In genomic region chr6:40986364-40986763, GRCh38 we compare ENCODE assay signal across 16 cellular contexts. TPM values are rescaled to one million over a fixed set of nuclear protein-coding genes. Genes with fewer than 3 reads are reported as not detected.
"Had no signal": no experiment of that assay in that cellular context is flagged by ENCODE, and none has a peak within 500 bp of the region (broad histone marks: within the 10 kb centered on the region; RNA-seq: fewer than 3 reads in every experiment).

No MANE protein-coding gene starts in this region.

- H3K4me3 ChIP-seq: cardiac muscle cell, tibial nerve had no signal

- H3K4me1 Mint-ChIP-seq: activated CD4-positive, alpha-beta memory T cell treated with anti-CD3 and anti-CD28 coated beads, Interleukin-2, amount 10 ng/mL, durations not matched to agents 7 days and 5 days; activated naive CD4-positive, alpha-beta T cell treated with anti-CD3 and anti-CD28 coated beads, Interleukin-2, amount 10 ng/mL, durations not matched to agents 7 days and 5 days; naive thymus-derived CD4-positive, alpha-beta T cell; stimulated activated memory B cell treated with anti-CD40 and anti-IgM and Interleukin-4, amounts not matched to agents 10 μg/mL and 1 μg/mL and 100 μg/mL, for 72 hours had no signal

- H3K9me3 ChIP-seq: tibial nerve had no signal

- H3K36me3 Mint-ChIP-seq: activated naive CD4-positive, alpha-beta T cell treated with anti-CD3 and anti-CD28 coated beads, Interleukin-2, amount 10 ng/mL, durations not matched to agents 7 days and 5 days; stimulated activated memory B cell treated with anti-CD40 and anti-IgM and Interleukin-4, amounts not matched to agents 10 μg/mL and 1 μg/mL and 100 μg/mL, for 72 hours had no signal

- H3K36me3 ChIP-seq: cardiac muscle cell, tibial nerve had no signal

- FAIRE-seq: endometrium had no signal

- H3K27ac ChIP-seq: cardiac muscle cell, tibial nerve, VCaP had no signal

- ATAC-seq: esophagus mucosa; left colon; naive thymus-derived CD4-positive, alpha-beta T cell; stimulated activated memory B cell treated with anti-CD40 and anti-IgM and Interleukin-4, amounts not matched to agents 10 μg/mL and 1 μg/mL and 100 μg/mL, for 72 hours had no signal

- H3K27ac Mint-ChIP-seq: activated CD4-positive, alpha-beta memory T cell treated with anti-CD3 and anti-CD28 coated beads, Interleukin-2, amount 10 ng/mL, durations not matched to agents 7 days and 5 days; activated naive CD4-positive, alpha-beta T cell treated with anti-CD3 and anti-CD28 coated beads, Interleukin-2, amount 10 ng/mL, durations not matched to agents 7 days and 5 days; activated T-cell treated with anti-CD3 and anti-CD28 coated beads, Interleukin-2, amount 50 U/mL, for 24 hours; naive thymus-derived CD4-positive, alpha-beta T cell; stimulated activated memory B cell treated with anti-CD40 and anti-IgM and Interleukin-4, amounts not matched to agents 10 μg/mL and 1 μg/mL and 100 μg/mL, for 72 hours had no signal

- DNase-seq: activated CD4-positive, alpha-beta memory T cell treated with anti-CD3 and anti-CD28 coated beads, Interleukin-2, amount 10 ng/mL, durations not matched to agents 7 days and 5 days; activated naive CD4-positive, alpha-beta T cell treated with anti-CD3 and anti-CD28 coated beads, Interleukin-2, amount 10 ng/mL, durations not matched to agents 7 days and 5 days; activated T-cell treated with anti-CD3 and anti-CD28 coated beads, Interleukin-2, amount 50 U/mL, for 24 hours; glutamatergic neuron; left colon; naive thymus-derived CD4-positive, alpha-beta T cell; stimulated activated CD4-positive, alpha-beta T cell treated with anti-CD3 and anti-CD28 coated beads, Interleukin-2, amount 100 ng/mL, for 48 hours; T-helper 1 cell had no signal

- H3K27me3 ChIP-seq: cardiac muscle cell, tibial nerve had no signal

- H3K4me3 Mint-ChIP-seq: activated CD4-positive, alpha-beta memory T cell treated with anti-CD3 and anti-CD28 coated beads, Interleukin-2, amount 10 ng/mL, durations not matched to agents 7 days and 5 days; activated naive CD4-positive, alpha-beta T cell treated with anti-CD3 and anti-CD28 coated beads, Interleukin-2, amount 10 ng/mL, durations not matched to agents 7 days and 5 days; activated T-cell treated with anti-CD3 and anti-CD28 coated beads, Interleukin-2, amount 50 U/mL, for 24 hours; naive thymus-derived CD4-positive, alpha-beta T cell; stimulated activated memory B cell treated with anti-CD40 and anti-IgM and Interleukin-4, amounts not matched to agents 10 μg/mL and 1 μg/mL and 100 μg/mL, for 72 hours had no signal

- H3K4me1 ChIP-seq: tibial nerve had no signal

RNA-seq across cellular contexts. Expression of gene TSPO2, which starts 55.9 kb away (rescaled TPM):
- total RNA-seq: activated CD4-positive, alpha-beta memory T cell treated with anti-CD3 and anti-CD28 coated beads, Interleukin-2, amount 10 ng/mL, durations not matched to agents 7 days and 5 days; cardiac muscle cell; esophagus mucosa; left colon; lung microvascular endothelial cell; mononuclear cell; naive thymus-derived CD4-positive, alpha-beta T cell; tibial nerve had no signal
- polyA plus RNA-seq: cardiac muscle cell; naive thymus-derived CD4-positive, alpha-beta T cell had no signal
